ENCODE assay signal across 10 cellular contexts in the genomic region with DNA sequence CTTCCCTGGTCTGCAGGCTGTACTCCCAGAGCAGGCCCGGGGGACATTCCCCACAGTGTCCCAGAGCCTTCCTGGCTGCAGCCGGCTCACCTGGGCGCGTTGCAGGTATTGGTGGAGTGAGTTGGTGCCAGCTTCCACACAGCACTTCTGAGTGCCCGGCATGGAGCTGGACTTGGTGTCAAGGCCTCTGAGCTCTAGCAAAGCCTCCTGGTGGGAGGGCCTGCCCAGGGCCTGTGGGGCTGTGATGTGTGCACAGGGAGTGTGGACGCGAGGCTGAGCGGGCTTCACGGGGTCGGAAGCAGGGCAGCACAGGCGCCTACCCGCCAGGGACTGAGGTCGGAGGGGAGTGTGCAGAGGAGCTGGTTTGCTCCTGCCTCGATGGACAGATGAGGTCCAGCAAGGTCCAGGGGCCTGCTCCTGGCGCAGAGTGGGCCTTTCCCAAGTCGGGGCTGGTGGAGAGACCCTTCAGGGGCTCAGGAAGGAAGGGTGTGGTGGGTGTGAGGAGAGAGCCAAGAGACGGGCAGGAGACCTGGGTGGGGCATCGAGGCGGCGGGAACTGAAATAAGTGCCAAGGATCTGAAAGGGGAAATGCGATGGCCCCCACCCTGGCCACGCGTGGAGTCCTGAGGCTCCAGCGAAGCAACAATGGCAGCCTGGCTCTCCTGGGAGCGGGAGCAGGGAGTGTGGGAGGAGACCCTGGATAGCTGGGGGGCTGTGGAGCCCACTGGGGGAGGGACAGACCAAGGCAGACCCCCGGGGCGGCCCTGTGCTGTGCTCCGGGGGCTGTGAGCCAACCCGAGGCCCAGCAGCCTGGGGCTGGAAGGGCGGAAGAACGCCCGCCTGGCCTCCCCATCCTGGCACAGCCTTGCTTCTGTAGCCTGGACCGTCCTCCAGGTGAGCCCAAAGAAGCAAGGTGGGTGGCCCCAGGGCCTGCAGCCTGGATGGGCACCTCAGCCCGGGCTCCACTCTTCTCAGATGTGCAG.
DNase-seq lines count a peak whose midpoint lies in the region; ATAC-seq, FAIRE-seq and TF ChIP-seq lines count a peak whose summit lies in the region.
"Had no signal": no experiment of that assay in that cellular context is flagged by ENCODE, and none has a peak within 500 bp of the region (broad histone marks: within the 10 kb centered on the region; RNA-seq: fewer than 3 reads in every experiment).

No MANE protein-coding gene starts in this region.

- H3K18ac ChIP-seq in H1 (ENCODE audit: extremely low read depth, low read length) = no peak overlapping the region

- 0 out of 2 replicates have a peak overlapping the region, but pooled peaks have one; percentile 49 for H2BK5ac ChIP-seq in H1 (ENCODE audit: low read depth, low read length)

- no peak overlapping the region for H4K5ac ChIP-seq in H1 (ENCODE audit: insufficient read length, low read depth, low read length)

- no peak for TF ChIP-seq RAD21 in H1 (IDR thresholded peaks at IDR 0.05 in 1 of 2, conservative IDR thresholded peaks at IDR 0.05 in 1 of 2; ENCODE audit: low read depth in 2 of 2, low read length in 2 of 2)

- no peak overlapping the region for H4K91ac ChIP-seq in H1 (replicated peaks; ENCODE audit: insufficient read length, low read length)

- peaks cover 90% of the 10 kb centered on the region for H3K4me1 Mint-ChIP-seq in CD14-positive monocyte

- peak overlapping the region; percentile 70 for H3K27ac ChIP-seq in H1 (ENCODE audit: low read depth, low read length)
- H3K27ac ChIP-seq in parathyroid adenoma = peak overlapping the region; percentile 89
- H3K27ac ChIP-seq: foreskin keratinocyte had no signal

- peak overlapping the region; percentile 11; the same call in 1 of the 2 replicates for H4K8ac ChIP-seq in H1 (ENCODE audit: extremely low read depth, insufficient read depth, low read length)

- no peak overlapping the region for H2BK20ac ChIP-seq in H1 (ENCODE audit: low read length)

- no peak for ATAC-seq in GM21447 (IDR thresholded peaks at IDR 0.05; ENCODE audit: unreplicated experiment)
- no peak for ATAC-seq in HG03280 (IDR thresholded peaks at IDR 0.05; ENCODE audit: unreplicated experiment)
- ATAC-seq: foreskin keratinocyte had no signal

- H3K27me3 Mint-ChIP-seq in CD14-positive monocyte (ENCODE audit: low read depth in 3 of 3) = no peaks in the 10 kb centered on the region

- no peak for FAIRE-seq in H1 (lab: Jason Lieb, UNC)

- H3K4ac ChIP-seq in H1 (replicated peaks; ENCODE audit: insufficient read length, low read depth, low read length) = no peak overlapping the region

- 91% methylated on average over 34 of the region's 34 CpGs; no CpG with 5 or more reads in 1 of the 2 experiments for WGBS in H1 (ENCODE audit: extremely low coverage in 1 of 2, insufficient coverage in 1 of 2, insufficient read length in 1 of 2, insufficient replicate concordance in 2 of 2, low coverage in 1 of 2, low lambda C conversion rate in 2 of 2, missing lambda C conversion rate in 1 of 2), 2 experiments

- H2BK120ac ChIP-seq in H1 (replicated peaks; ENCODE audit: low read depth, low read length) = no peak overlapping the region

- no peak overlapping the region for H2AFZ ChIP-seq in Loucy (ENCODE audit: low read length)
- no peak overlapping the region for H2AFZ ChIP-seq in H1 (ENCODE audit: low read length)
- H2AFZ ChIP-seq in parathyroid adenoma = no peak overlapping the region

- H3K4me2 ChIP-seq in Loucy (ENCODE audit: low read depth, low read length, poor library complexity, severe bottlenecking) = peak overlapping the region; percentile 85
- H3K4me2 ChIP-seq in H1 (ENCODE audit: insufficient read depth in 1 of 2, low read depth in 2 of 2, low read length in 2 of 2) = no peak overlapping the region
- H3K4me2 ChIP-seq in parathyroid adenoma (ENCODE audit: low read length) = no peak overlapping the region

- H2BK15ac ChIP-seq in H1 (ENCODE audit: low read length) = no peak overlapping the region

- peaks cover 33% of the 10 kb centered on the region; the same call in 1 of the 2 replicates for H3K36me3 ChIP-seq in Loucy (ENCODE audit: insufficient read depth, low read length)
- no peaks in the 10 kb centered on the region for H3K36me3 ChIP-seq in H1 (ENCODE audit: control insufficient read depth in 2 of 4, insufficient read depth in 4 of 4, low read length in 3 of 4)
- H3K36me3 ChIP-seq in parathyroid adenoma (ENCODE audit: control insufficient read depth, insufficient read depth, low read length) = no peaks in the 10 kb centered on the region

- H3K9me3 ChIP-seq in Loucy (ENCODE audit: insufficient read depth, low read depth, low read length) (no peaks in the 10 kb centered on the region), H1 (ENCODE audit: insufficient read depth in 2 of 2, low read depth in 1 of 2, low read length in 1 of 2) (no peaks in the 10 kb centered on the region), parathyroid adenoma (ENCODE audit: control insufficient read depth, low read length) (no peaks in the 10 kb centered on the region)

- no peak overlapping the region for H2AK5ac ChIP-seq in H1 (ENCODE audit: low read depth, low read length)

- H3K4me1 ChIP-seq in Loucy (ENCODE audit: insufficient read depth, low read length, poor library complexity, severe bottlenecking) (peaks cover 68% of the 10 kb centered on the region), H1 (replicated peaks in 1 of 4; ENCODE audit: control insufficient read depth in 3 of 4, insufficient read depth in 4 of 4, low read length in 3 of 4) (peaks cover 0 to 17% (median 9%) of the 10 kb centered on the region in 4 experiments; a peak in 4 of 7 replicates), parathyroid adenoma (peaks cover 60% of the 10 kb centered on the region)

- H3K9me3 Mint-ChIP-seq in CD14-positive monocyte = no peaks in the 10 kb centered on the region
- H3K9me3 Mint-ChIP-seq: activated naive CD4-positive, alpha-beta T cell treated with anti-CD3 and anti-CD28 coated beads, Interleukin-2, amount 50 U/mL, for 72 hours had no signal

- peaks cover 39% of the 10 kb centered on the region for H4K20me1 ChIP-seq in Loucy (ENCODE audit: insufficient read depth, low read length, poor library complexity, severe bottlenecking)
- peaks cover 4 to 5% of the 10 kb centered on the region in 2 experiments for H4K20me1 ChIP-seq in H1 (replicated peaks in 1 of 2; ENCODE audit: control insufficient read depth in 1 of 2, insufficient read depth in 2 of 2, low read length in 2 of 2)

- H3K56ac ChIP-seq in H1 (replicated peaks; ENCODE audit: insufficient read length, low read depth, low read length) = no peak overlapping the region

- 0 out of 2 replicates have a peak, but pooled peaks cover 4% of the 10 kb centered on the region for H3F3A ChIP-seq in Loucy (ENCODE audit: low read depth)

- no peak for TF ChIP-seq POLR2A in H1 (IDR thresholded peaks at IDR 0.05; ENCODE audit: control extremely low read depth in 1 of 2, low read depth in 2 of 2, low read length in 2 of 2)

- no peak overlapping the region for H2BK12ac ChIP-seq in H1 (ENCODE audit: low read depth, low read length)

- no peak for TF ChIP-seq EP300 in H1 (IDR thresholded peaks at IDR 0.05; ENCODE audit: borderline replicate concordance in 1 of 2, low read depth in 2 of 2, low read length in 2 of 2)

- no peaks in the 10 kb centered on the region for H3K27me3 ChIP-seq in Loucy (ENCODE audit: insufficient read depth, low read length, poor library complexity, severe bottlenecking)
- no peaks in the 10 kb centered on the region for H3K27me3 ChIP-seq in H1 (replicated peaks in 1 of 4; ENCODE audit: control insufficient read depth in 3 of 4, extremely low read depth in 1 of 4, insufficient read depth in 3 of 4, low read length in 3 of 4)
- no peaks in the 10 kb centered on the region for H3K27me3 ChIP-seq in parathyroid adenoma (ENCODE audit: control insufficient read depth, insufficient read depth, low read length)
- H3K27me3 ChIP-seq: foreskin keratinocyte had no signal

- H3K23ac ChIP-seq in H1 (ENCODE audit: insufficient read length) = no peak overlapping the region

- no peaks in the 10 kb centered on the region for H3K9me2 ChIP-seq in Loucy (replicated peaks; ENCODE audit: low read depth, low read length)

- no peaks in the 10 kb centered on the region for H3K23me2 ChIP-seq in H1 (ENCODE audit: low read depth, low read length)

- H3K4me3 Mint-ChIP-seq in CD14-positive monocyte = peak overlapping the region; percentile 62 to 80

- H3K27ac Mint-ChIP-seq in CD14-positive monocyte = peak overlapping the region; percentile 94 to 100 (median 99)
- H3K27ac Mint-ChIP-seq: activated naive CD4-positive, alpha-beta T cell treated with anti-CD3 and anti-CD28 coated beads, Interleukin-2, amount 50 U/mL, for 72 hours had no signal

- TF ChIP-seq CTCF in CD14-positive monocyte (IDR thresholded peaks at IDR 0.05) (no peak), Loucy (conservative IDR thresholded peaks at IDR 0.05; ENCODE audit: low read length) (no peak), H1 (IDR thresholded peaks at IDR 0.05; ENCODE audit: control extremely low read depth in 1 of 3, insufficient read depth in 1 of 3, low read depth in 1 of 3, low read length in 3 of 3) (no peak), parathyroid adenoma (IDR thresholded peaks at IDR 0.05) (no peak)

- POLR2A ChIA-PET in H1 (lab: Charles Lee; ENCODE audit: partially characterized antibody) = interaction anchor here (0.8 kb wide), 1 partner anchor 31 kb away, joined by 3 read pairs; no protein-coding TSS in a partner anchor

- peak overlapping the region; percentile 58 for H3K9ac ChIP-seq in Loucy (ENCODE audit: low read depth, low read length, poor library complexity, severe bottlenecking)
- H3K9ac ChIP-seq in H1 (replicated peaks in 1 of 4; ENCODE audit: extremely low read depth in 1 of 4, low read depth in 3 of 4, low read length in 3 of 4) = no peak overlapping the region
- no peak overlapping the region for H3K9ac ChIP-seq in parathyroid adenoma

- DNase-seq in CD14-positive monocyte (ENCODE audit: low spot score) (no peak), H1 (ENCODE audit: low read depth in 1 of 2, low spot score in 2 of 2) (no peak), NCI-H1092 (lab: John Stamatoyannopoulos, UW) (no peak), cerebellar cortex (ENCODE audit: low spot score) (no peak)
- DNase-seq: foreskin keratinocyte had no signal

- intact Hi-C loops in CD14-positive monocyte (cut with micrococcal nuclease) = loop anchor here (2.0 to 5.0 kb wide), 5 partner anchors 32 to 80 kb away; a partner anchor contains a TSS

- peaks cover 14 to 76% of the 10 kb centered on the region in 2 donors for H3K36me3 Mint-ChIP-seq in CD14-positive monocyte

- CTCF ChIA-PET in H1 (lab: Charles Lee; ENCODE audit: partially characterized antibody) = interaction anchor here (0.9 to 1.7 kb wide), 3 partner anchors 7 to 38 kb away, joined by 3 to 9 read pairs (median 3); no protein-coding TSS in a partner anchor

- no peak overlapping the region for H3K14ac ChIP-seq in H1 (ENCODE audit: insufficient read length)

- H3K79me2 ChIP-seq in Loucy (ENCODE audit: insufficient read depth, low read length) (peaks cover 93% of the 10 kb centered on the region), H1 (ENCODE audit: control insufficient read depth in 1 of 2, insufficient read depth in 2 of 2, low read length in 2 of 2) (peaks cover 0 to 4% of the 10 kb centered on the region in 2 experiments; a peak in 1 of 4 replicates), parathyroid adenoma (peaks cover 13% of the 10 kb centered on the region)

- H3K4me3 ChIP-seq in Loucy (ENCODE audit: low read length, poor library complexity, severe bottlenecking) (peak overlapping the region; percentile 62), H1 (ENCODE audit: extremely low read depth in 1 of 4, insufficient read depth in 2 of 4, low read depth in 3 of 4, low read length in 4 of 4) (no peak overlapping the region), parathyroid adenoma (ENCODE audit: low read depth, low read length) (no peak overlapping the region)

- 0 out of 2 replicates have a peak, but pooled peaks cover 5% of the 10 kb centered on the region for H3K79me1 ChIP-seq in H1 (ENCODE audit: low read depth, low read length)
